ENCODE assay signal across 8 cellular contexts in genomic region chr5:5421961-5422818, GRCh38. TPM values are rescaled to one million over a fixed set of nuclear protein-coding genes. Genes with fewer than 3 reads are reported as not detected.
A peak's percentile ranks its signal among the peaks of the same experiment; 100 is the strongest.
DNase-seq lines count a peak whose midpoint lies in the region; ATAC-seq, FAIRE-seq and TF ChIP-seq lines count a peak whose summit lies in the region.

Gene ICE1 (plus strand): TSS chr5:5422677. CDS start chr5:5422916, 239 bp downstream.

- H4K20me1 ChIP-seq in Loucy (ENCODE audit: insufficient read depth, low read length, poor library complexity, severe bottlenecking), result peaks cover 31% of the 10 kb centered on the region

- peak within 1 kb of the TSS; percentile 82 for H3K9ac ChIP-seq in Loucy (ENCODE audit: low read depth, low read length, poor library complexity, severe bottlenecking)

- H3K4me3 Mint-ChIP-seq in natural killer cell treated with Interleukin-12 subunit alpha and Interleukin-12 subunit beta and Interleukin-15 and Interleukin-18, amount 100 ng/mL, for 72 hours, result no peak within 1 kb of the TSS

- H3K79me2 ChIP-seq in Loucy (ENCODE audit: insufficient read depth, low read length), result peaks cover 46% of the 10 kb centered on the region

- FAIRE-seq in H54 (lab: Jason Lieb, UNC), result peak; percentile 92

- H3K27me3 Mint-ChIP-seq in natural killer cell treated with Interleukin-12 subunit alpha and Interleukin-12 subunit beta and Interleukin-15 and Interleukin-18, amount 100 ng/mL, for 72 hours, result no peaks in the 10 kb centered on the region

- ATAC-seq in natural killer cell treated with Interleukin-12 subunit alpha and Interleukin-12 subunit beta and Interleukin-15 and Interleukin-18, amount 100 ng/mL, for 72 hours, result peak; percentile 93 to 96
- peak; percentile 93 for ATAC-seq in stimulated activated naive CD8-positive, alpha-beta T cell treated with anti-CD3 and anti-CD28 coated beads, Interleukin-15, Interleukin-2, amounts not matched to agents 100 U/mL and 50 U/mL, for 24 hours

- TF ChIP-seq POLR2A in H54 (IDR thresholded peaks at IDR 0.05; ENCODE audit: low read depth, low read length) (peak; percentile 92), Raji (IDR thresholded peaks at IDR 0.05; ENCODE audit: insufficient read depth, low read depth, low read length) (peak; percentile 92)

- H3K9me2 ChIP-seq in Loucy (replicated peaks; ENCODE audit: low read depth, low read length), result no peaks in the 10 kb centered on the region

- H3K36me3 Mint-ChIP-seq in natural killer cell treated with Interleukin-12 subunit alpha and Interleukin-12 subunit beta and Interleukin-15 and Interleukin-18, amount 100 ng/mL, for 72 hours, result no peaks in the 10 kb centered on the region

- peak within 1 kb of the TSS; percentile 97 for H3K4me2 ChIP-seq in Loucy (ENCODE audit: low read depth, low read length, poor library complexity, severe bottlenecking)

- peak; percentile 98 for DNase-seq in EL
- DNase-seq in H54 (ENCODE audit: insufficient read length, low spot score), result peak; percentile 92
- DNase-seq in activated T-helper 9 cell treated with anti-CD3 and anti-CD28 coated beads, Interleukin-2, amount 50 U/mL, for 16 hours (ENCODE audit: low read depth), result peak; percentile 91
- DNase-seq in fibroblast of peridontal ligament (ENCODE audit: extremely low read depth), result peak; percentile 98
- DNase-seq in natural killer cell treated with Interleukin-12 subunit alpha and Interleukin-12 subunit beta and Interleukin-15 and Interleukin-18, amount 100 ng/mL, for 72 hours (ENCODE audit: low spot score), result peak; percentile 94
- DNase-seq in stimulated activated naive CD8-positive, alpha-beta T cell treated with anti-CD3 and anti-CD28 coated beads, Interleukin-15, Interleukin-2, amounts not matched to agents 100 U/mL and 50 U/mL, for 24 hours, result peak; percentile 90

- no peak for TF ChIP-seq CTCF in Loucy (conservative IDR thresholded peaks at IDR 0.05; ENCODE audit: low read length)

- H3K4me3 ChIP-seq in Loucy (ENCODE audit: low read length, poor library complexity, severe bottlenecking), result peak within 1 kb of the TSS; percentile 95

- peak within 1 kb of the TSS; percentile 99 for H2AFZ ChIP-seq in Loucy (ENCODE audit: low read length)

- peaks cover 17 to 19% of the 10 kb centered on the region in 2 donors for H3K4me1 Mint-ChIP-seq in natural killer cell treated with Interleukin-12 subunit alpha and Interleukin-12 subunit beta and Interleukin-15 and Interleukin-18, amount 100 ng/mL, for 72 hours (ENCODE audit: low read depth in 2 of 2)

- H3K9me3 ChIP-seq in Loucy (ENCODE audit: insufficient read depth, low read depth, low read length), result no peaks in the 10 kb centered on the region

- H3K36me3 ChIP-seq in Loucy (ENCODE audit: insufficient read depth, low read length), result no peaks in the 10 kb centered on the region

- H3K27ac Mint-ChIP-seq in natural killer cell treated with Interleukin-12 subunit alpha and Interleukin-12 subunit beta and Interleukin-15 and Interleukin-18, amount 100 ng/mL, for 72 hours, result peak within 1 kb of the TSS in 1 of 2 donors; percentile 94

- no peaks in the 10 kb centered on the region for H3K9me3 Mint-ChIP-seq in natural killer cell treated with Interleukin-12 subunit alpha and Interleukin-12 subunit beta and Interleukin-15 and Interleukin-18, amount 100 ng/mL, for 72 hours

- no peaks in the 10 kb centered on the region for H3K27me3 ChIP-seq in Loucy (ENCODE audit: insufficient read depth, low read length, poor library complexity, severe bottlenecking)

- peaks cover 58% of the 10 kb centered on the region for H3K4me1 ChIP-seq in Loucy (ENCODE audit: insufficient read depth, low read length, poor library complexity, severe bottlenecking)

- H3F3A ChIP-seq in Loucy (ENCODE audit: low read depth), result no peaks in the 10 kb centered on the region

RNA-seq across cellular contexts. Expression of gene ICE1, which starts in this region (rescaled TPM):
- total RNA-seq in natural killer cell treated with Interleukin-12 subunit alpha and Interleukin-12 subunit beta and Interleukin-15 and Interleukin-18, amount 100 ng/mL, for 72 hours, result 10 to 100 TPM; 31.8 to 41.3 TPM

Comparison
In these comparisons a context has a peak if more than half of its experiments do, and no peak if none do; other contexts are left out.
1. Peak in every context shown above with its lines: DNase-seq, ATAC-seq and H3K4me3 ChIP-seq.